In genomic region chr12:92899388-92900001, GRCh38 we compare ENCODE assay signal across 8 cellular contexts. TPM values are rescaled to one million over a fixed set of nuclear protein-coding genes. Genes with fewer than 3 reads are reported as not detected.
DNase-seq lines count a peak whose midpoint lies in the region; ATAC-seq and TF ChIP-seq lines count a peak whose summit lies in the region.

No MANE protein-coding gene starts in this region.

- no peak overlapping the region for H3K4me3 Mint-ChIP-seq in activated T-cell treated with anti-CD3 and anti-CD28 coated beads, Interleukin-2, amount 50 U/mL, for 72 hours

- H3K4me1 Mint-ChIP-seq in activated T-cell treated with anti-CD3 and anti-CD28 coated beads, Interleukin-2, amount 50 U/mL, for 72 hours (ENCODE audit: low read depth), result peaks cover 14% of the 10 kb centered on the region

- H3K9ac ChIP-seq in liver (ENCODE audit: low read depth in 1 of 2, low read length in 2 of 2), result no peak overlapping the region

- no peak for ATAC-seq in activated T-cell treated with anti-CD3 and anti-CD28 coated beads, Interleukin-2, amount 50 U/mL, for 72 hours (replicated peaks in 1 of 2)

- no peak for TF ChIP-seq EP300 in transverse colon (IDR thresholded peaks at IDR 0.05; ENCODE audit: low read depth)

- H3K27me3 Mint-ChIP-seq in activated T-cell treated with anti-CD3 and anti-CD28 coated beads, Interleukin-2, amount 50 U/mL, for 72 hours (ENCODE audit: low read depth), result no peaks in the 10 kb centered on the region

- peaks cover 0 to 13% (median 1%) of the 10 kb centered on the region in 4 donors for H3K4me1 ChIP-seq in liver (ENCODE audit: control insufficient read depth in 4 of 4, insufficient read depth in 4 of 4, low read length in 3 of 4)
- H3K4me1 ChIP-seq in transverse colon, result peaks cover 0 to 36% (median 18%) of the 10 kb centered on the region in 4 donors

- no peaks in the 10 kb centered on the region for H3K27me3 ChIP-seq in liver (ENCODE audit: control insufficient read depth in 4 of 4, insufficient read depth in 4 of 4, low read length in 3 of 4)
- no peaks in the 10 kb centered on the region for H3K27me3 ChIP-seq in transverse colon

- in situ Hi-C loops in transverse colon (cut with MboI; ENCODE audit: low pct_ligation_motif_present in 1 of 4, low pct_unique_long_range_greater_than_20kb in 1 of 4, low sequenced_read_pairs in 3 of 4), result no loop called here

- H3K9me3 ChIP-seq in liver (ENCODE audit: control insufficient read depth in 4 of 4, low read length in 3 of 4) (no peaks in the 10 kb centered on the region), transverse colon (no peaks in the 10 kb centered on the region)

- H3K27ac ChIP-seq in liver (ENCODE audit: low read depth in 1 of 2, low read length in 2 of 2) (peak overlapping the region; percentile 70 to 78), transverse colon (peak overlapping the region; percentile 67 to 81 (median 79))

- H3K36me3 ChIP-seq in liver (ENCODE audit: control insufficient read depth in 4 of 4, insufficient read depth in 3 of 4, low read depth in 1 of 4, low read length in 3 of 4), result no peaks in the 10 kb centered on the region
- H3K36me3 ChIP-seq in transverse colon, result no peaks in the 10 kb centered on the region

- H3K4me3 ChIP-seq in liver (ENCODE audit: low read depth in 1 of 3, low read length in 3 of 3) (no peak overlapping the region), transverse colon (no peak overlapping the region)

- TF ChIP-seq RAD21 in liver (IDR thresholded peaks at IDR 0.05), result peak in 1 of 2 donors; percentile 15

- H3K27ac Mint-ChIP-seq in activated T-cell treated with anti-CD3 and anti-CD28 coated beads, Interleukin-2, amount 50 U/mL, for 72 hours, result peak overlapping the region; percentile 42

- intact Hi-C loops in transverse colon (cut with DNase I; ENCODE audit: low total_unique reads), result no loop called here

- peaks cover 0 to 2% of the 10 kb centered on the region in 2 donors for H3K9me3 Mint-ChIP-seq in activated T-cell treated with anti-CD3 and anti-CD28 coated beads, Interleukin-2, amount 50 U/mL, for 72 hours

- H3K36me3 Mint-ChIP-seq in activated T-cell treated with anti-CD3 and anti-CD28 coated beads, Interleukin-2, amount 50 U/mL, for 72 hours (ENCODE audit: insufficient read depth in 2 of 2), result peaks cover 2 to 8% of the 10 kb centered on the region in 2 donors

- WGBS in liver, result 33% methylated on average over 3 of the region's 3 CpGs
- WGBS in transverse colon (ENCODE audit: low coverage in 1 of 2), 2 donors, result 68 to 71% methylated on average over 2 to 3 of the region's 3 CpGs

- no peak for DNase-seq in activated T-cell treated with anti-CD3 and anti-CD28 coated beads, Interleukin-2, amount 50 U/mL, for 72 hours
- no peak for DNase-seq in activated T-cell treated with anti-CD3 and anti-CD28 coated beads for 4 hours
- peak; percentile 44 for DNase-seq in cerebellum (ENCODE audit: low spot score)
- peak; percentile 59 for DNase-seq in transverse colon
- DNase-seq in AML-193 (lab: John Stamatoyannopoulos, UW), result no peak
- DNase-seq in effector CD4-positive, alpha-beta T cell, result no peak
- DNase-seq in SKM-1 treated with dmso at 0.1 percent for 144 hours (lab: John Stamatoyannopoulos, UW; ENCODE audit: unreplicated experiment), result no peak

- no peak for TF ChIP-seq POLR2A in transverse colon (IDR thresholded peaks at IDR 0.05)

- TF ChIP-seq CTCF in liver (IDR thresholded peaks at IDR 0.05; ENCODE audit: low read depth, low read length, missing input control) (no peak), transverse colon (IDR thresholded peaks at IDR 0.05) (no peak)

TF ChIP-seq in liver, 16 proteins besides CTCF, POLR2A, EP300 and RAD21:
- no peak for TF ChIP-seq EGR1 (IDR thresholded peaks at IDR 0.05; ENCODE audit: low read depth in 2 of 2)
- no peak for TF ChIP-seq TAF1 (conservative IDR thresholded peaks at IDR 0.05)
- peak; percentile 71 for TF ChIP-seq ATF3 (IDR thresholded peaks at IDR 0.05)
- TF ChIP-seq, protein P1, sequence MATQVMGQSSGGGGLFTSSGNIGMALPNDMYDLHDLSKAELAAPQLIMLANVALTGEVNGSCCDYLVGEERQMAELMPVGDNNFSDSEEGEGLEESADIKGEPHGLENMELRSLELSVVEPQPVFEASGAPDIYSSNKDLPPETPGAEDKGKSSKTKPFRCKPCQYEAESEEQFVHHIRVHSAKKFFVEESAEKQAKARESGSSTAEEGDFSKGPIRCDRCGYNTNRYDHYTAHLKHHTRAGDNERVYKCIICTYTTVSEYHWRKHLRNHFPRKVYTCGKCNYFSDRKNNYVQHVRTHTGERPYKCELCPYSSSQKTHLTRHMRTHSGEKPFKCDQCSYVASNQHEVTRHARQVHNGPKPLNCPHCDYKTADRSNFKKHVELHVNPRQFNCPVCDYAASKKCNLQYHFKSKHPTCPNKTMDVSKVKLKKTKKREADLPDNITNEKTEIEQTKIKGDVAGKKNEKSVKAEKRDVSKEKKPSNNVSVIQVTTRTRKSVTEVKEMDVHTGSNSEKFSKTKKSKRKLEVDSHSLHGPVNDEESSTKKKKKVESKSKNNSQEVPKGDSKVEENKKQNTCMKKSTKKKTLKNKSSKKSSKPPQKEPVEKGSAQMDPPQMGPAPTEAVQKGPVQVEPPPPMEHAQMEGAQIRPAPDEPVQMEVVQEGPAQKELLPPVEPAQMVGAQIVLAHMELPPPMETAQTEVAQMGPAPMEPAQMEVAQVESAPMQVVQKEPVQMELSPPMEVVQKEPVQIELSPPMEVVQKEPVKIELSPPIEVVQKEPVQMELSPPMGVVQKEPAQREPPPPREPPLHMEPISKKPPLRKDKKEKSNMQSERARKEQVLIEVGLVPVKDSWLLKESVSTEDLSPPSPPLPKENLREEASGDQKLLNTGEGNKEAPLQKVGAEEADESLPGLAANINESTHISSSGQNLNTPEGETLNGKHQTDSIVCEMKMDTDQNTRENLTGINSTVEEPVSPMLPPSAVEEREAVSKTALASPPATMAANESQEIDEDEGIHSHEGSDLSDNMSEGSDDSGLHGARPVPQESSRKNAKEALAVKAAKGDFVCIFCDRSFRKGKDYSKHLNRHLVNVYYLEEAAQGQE (IDR thresholded peaks at IDR 0.05), result no peak
- TF ChIP-seq YY1 (IDR thresholded peaks at IDR 0.05), result peak; percentile 46
- TF ChIP-seq ZBTB33 (IDR thresholded peaks at IDR 0.05), result no peak
- no peak for TF ChIP-seq GABPA (IDR thresholded peaks at IDR 0.05 in 1 of 2, conservative IDR thresholded peaks at IDR 0.05 in 1 of 2)
- TF ChIP-seq FOXA2 (IDR thresholded peaks at IDR 0.05), result no peak
- TF ChIP-seq HNF4G (IDR thresholded peaks at IDR 0.05), result no peak
- TF ChIP-seq HNF4A (conservative IDR thresholded peaks at IDR 0.05), result peak; percentile 39 to 47
- TF ChIP-seq FOXA1 (IDR thresholded peaks at IDR 0.05), result no peak
- TF ChIP-seq RXRA (IDR thresholded peaks at IDR 0.05), result peak; percentile 48 to 54
- peak; percentile 91 to 96 for TF ChIP-seq JUND (IDR thresholded peaks at IDR 0.05)
- TF ChIP-seq SP1 (IDR thresholded peaks at IDR 0.05), result peak; percentile 59
- TF ChIP-seq, protein P2, sequence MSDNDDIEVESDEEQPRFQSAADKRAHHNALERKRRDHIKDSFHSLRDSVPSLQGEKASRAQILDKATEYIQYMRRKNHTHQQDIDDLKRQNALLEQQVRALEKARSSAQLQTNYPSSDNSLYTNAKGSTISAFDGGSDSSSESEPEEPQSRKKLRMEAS (IDR thresholded peaks at IDR 0.05), result peak; percentile 1
- TF ChIP-seq NR2F2 (IDR thresholded peaks at IDR 0.05), result peak; percentile 34

RNA-seq across cellular contexts. Expression of gene EEA1, which starts 29.6 kb away (rescaled TPM):
- 10 to 100 TPM; 17.6 to 20.1 TPM for total RNA-seq in activated T-cell treated with anti-CD3 and anti-CD28 coated beads, Interleukin-2, amount 50 U/mL, for 72 hours
- total RNA-seq in cerebellum (18.1 TPM), liver (1 to 10 TPM; 8.7 to 9.5 TPM), transverse colon (10 to 100 TPM; 11.6 to 25.4 (median 21.7) TPM)
- 10 to 100 TPM in 1 of 2 donors, 1 to 10 TPM in 1; 2.5 to 15.8 TPM for polyA plus RNA-seq in liver

Comparison
In these comparisons a context has a peak if more than half of its experiments do, and no peak if none do; other contexts are left out.
1. DNase-seq: peak in cerebellum (single experiment) and transverse colon (single experiment); none in activated T-cell treated with anti-CD3 and anti-CD28 coated beads, Interleukin-2, amount 50 U/mL, for 72 hours (0 of 2), activated T-cell treated with anti-CD3 and anti-CD28 coated beads for 4 hours (single experiment), AML-193 (0 of 2), effector CD4-positive, alpha-beta T cell (single experiment) and SKM-1 treated with dmso at 0.1 percent for 144 hours (single experiment).